ENCODE assay signal across 16 cellular contexts in the genomic region with DNA sequence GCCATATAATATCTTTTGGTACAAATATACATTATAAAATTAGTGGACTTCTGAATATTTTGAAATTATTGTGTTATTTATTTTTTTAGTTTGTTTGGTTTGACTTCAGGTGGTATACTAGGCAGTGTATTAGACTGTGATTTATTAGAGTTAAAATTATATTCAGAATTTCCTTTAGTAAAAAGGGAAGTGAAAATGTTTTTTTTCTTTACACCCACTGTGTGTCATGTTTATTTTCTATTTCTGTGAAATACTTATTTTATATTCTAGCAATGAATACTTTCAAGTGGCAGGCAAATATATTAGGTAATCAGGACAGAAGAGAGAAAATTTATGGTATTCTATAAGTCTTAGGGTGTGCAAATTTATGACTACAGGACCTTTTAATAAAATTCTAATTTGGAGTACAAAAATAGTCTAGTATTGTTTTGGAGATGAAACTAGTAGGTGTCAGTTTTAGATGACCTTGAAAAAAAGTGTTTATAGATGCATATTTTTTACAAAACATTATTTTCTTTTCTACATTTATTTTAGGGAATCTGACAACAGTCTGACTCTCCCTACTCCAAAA.
DNase-seq lines count a peak whose midpoint lies in the region; ATAC-seq and TF ChIP-seq lines count a peak whose summit lies in the region.
"Had no signal": no experiment of that assay in that cellular context is flagged by ENCODE, and none has a peak within 500 bp of the region (broad histone marks: within the 10 kb centered on the region; RNA-seq: fewer than 3 reads in every experiment).

No MANE protein-coding gene starts in this region.

- DNase-seq in GM12865 (ENCODE audit: low read depth) (peak; percentile 25), cerebellar nuclear complex (lab: John Stamatoyannopoulos, UW) (no peak)
- no peak for DNase-seq in activated T-cell treated with anti-CD3 and anti-CD28 coated beads, Interleukin-2, amount 50 U/mL, for 48 hours
- no peak for DNase-seq in activated naive CD4-positive, alpha-beta T cell treated with anti-CD3 and anti-CD28 coated beads, Interleukin-2, amount 50 U/mL, for 16 hours
- DNase-seq: activated CD4-positive, alpha-beta T cell treated with anti-CD3 and anti-CD28 coated beads for 1 hour; activated naive CD4-positive, alpha-beta T cell treated with Interleukin-2 at 50 U/mL for 16 hours; foreskin keratinocyte; left cardiac atrium; NCI-H446; SHP77 treated with DMSO at 0.1 percent for 48 hours had no signal

- no peak for TF ChIP-seq CTCF in GM12865 (IDR thresholded peaks at IDR 0.05; ENCODE audit: insufficient read depth, low read depth, low read length, missing control alignments)

- peak; percentile 66 for ATAC-seq in GM19463 (IDR thresholded peaks at IDR 0.05; ENCODE audit: unreplicated experiment)
- ATAC-seq in HG02852 (IDR thresholded peaks at IDR 0.05; ENCODE audit: unreplicated experiment) = peak; percentile 69
- ATAC-seq in HG03521 (IDR thresholded peaks at IDR 0.05; ENCODE audit: unreplicated experiment) = peak; percentile 64
- ATAC-seq in GM19452 (IDR thresholded peaks at IDR 0.05; ENCODE audit: unreplicated experiment) = no peak
- ATAC-seq: foreskin keratinocyte; HCT116; left cardiac atrium; stimulated activated effector memory CD8-positive, alpha-beta T cell treated with anti-CD3 and anti-CD28 coated beads, Interleukin-12 subunit alpha, Interleukin-12 subunit beta, amount 100 ng/mL, for 72 hours had no signal

- H3K4me3 ChIP-seq in GM12865 (ENCODE audit: low read depth, low read length) = no peak overlapping the region
